Comparison of ENCODE assay signal across 25 cellular contexts in genomic region chr1:16927256-16927655, GRCh38. TPM values are rescaled to one million over a fixed set of nuclear protein-coding genes. Genes with fewer than 3 reads are reported as not detected.
DNase-seq lines count a peak whose midpoint lies in the region; ATAC-seq and TF ChIP-seq lines count a peak whose summit lies in the region.
"Had no signal": no experiment of that assay in that cellular context is flagged by ENCODE, and none has a peak within 500 bp of the region (broad histone marks: within the 10 kb centered on the region; RNA-seq: fewer than 3 reads in every experiment).

No MANE protein-coding gene starts in this region.

- H3K9me3 ChIP-seq in heart right ventricle (no peaks in the 10 kb centered on the region), lower lobe of right lung (no peaks in the 10 kb centered on the region), mammary epithelial cell (replicated peaks; ENCODE audit: insufficient read depth, low read length) (no peaks in the 10 kb centered on the region)
- H3K9me3 ChIP-seq: mucosa of descending colon, SJSA1, testis had no signal

- H3K27me3 Mint-ChIP-seq in type B pancreatic cell: no peaks in the 10 kb centered on the region
- no peaks in the 10 kb centered on the region for H3K27me3 Mint-ChIP-seq in activated CD4-positive, alpha-beta memory T cell treated with anti-CD3 and anti-CD28 coated beads for 36 hours

- no peak overlapping the region for H3K4me2 ChIP-seq in mammary epithelial cell (ENCODE audit: insufficient read depth, low read depth, low read length)

- H3K27ac Mint-ChIP-seq in type B pancreatic cell: peak overlapping the region; percentile 61
- no peak overlapping the region for H3K27ac Mint-ChIP-seq in activated CD4-positive, alpha-beta memory T cell treated with anti-CD3 and anti-CD28 coated beads for 36 hours
- H3K27ac Mint-ChIP-seq: CD14-positive monocyte had no signal

- BruUV-seq in mammary epithelial cell (replicated peaks; lab: Mats Ljungman, UMichigan): no TSS peak

- H3K79me2 ChIP-seq in mammary epithelial cell (ENCODE audit: insufficient read depth, low read length): no peaks in the 10 kb centered on the region

- peak; percentile 30 for DNase-seq in Right ventricle myocardium superior
- DNase-seq in heart right ventricle: no peak
- DNase-seq in caudate nucleus (lab: John Stamatoyannopoulos, UW): no peak
- DNase-seq in lower lobe of right lung: peak; percentile 28
- DNase-seq in type B pancreatic cell (ENCODE audit: extremely low spot score, unreplicated experiment): no peak
- DNase-seq in substantia nigra (lab: John Stamatoyannopoulos, UW): no peak
- DNase-seq in activated CD4-positive, alpha-beta memory T cell treated with anti-CD3 and anti-CD28 coated beads for 36 hours: no peak
- no peak for DNase-seq in mammary epithelial cell
- DNase-seq: activated gamma-delta T cell treated with Interleukin-2 at 50 U/mL for 16 hours; activated T-cell treated with anti-CD3 and anti-CD28 coated beads for 4 hours; Kasumi-1; NCI-H1048; NCI-H226; PC-3; stimulated activated CD4-positive, alpha-beta T cell treated with anti-CD3 and anti-CD28 coated beads, Interleukin-1b, Interleukin-23, amount 100 ng/mL, for 48 hours; T-helper 2 cell; testis had no signal

- H2AFZ ChIP-seq in mammary epithelial cell (ENCODE audit: low read depth, low read length): no peak overlapping the region

- H4K20me1 ChIP-seq in mammary epithelial cell (ENCODE audit: insufficient read depth, low read length): no peaks in the 10 kb centered on the region

- peaks cover 33% of the 10 kb centered on the region for H3K4me1 Mint-ChIP-seq in type B pancreatic cell (ENCODE audit: unreplicated experiment)
- H3K4me1 Mint-ChIP-seq in activated CD4-positive, alpha-beta memory T cell treated with anti-CD3 and anti-CD28 coated beads for 36 hours (ENCODE audit: low read depth): peaks cover 2% of the 10 kb centered on the region

- in situ Hi-C loops in mammary epithelial cell (cut with MboI; ENCODE audit: low sequenced_read_pairs in 2 of 2): no loop called here

- peaks cover 0 to 16% (median 4%) of the 10 kb centered on the region in 9 donors for H3K36me3 ChIP-seq in heart right ventricle
- peaks cover 9% of the 10 kb centered on the region for H3K36me3 ChIP-seq in lower lobe of right lung
- H3K36me3 ChIP-seq in mammary epithelial cell (ENCODE audit: insufficient read depth, low read length): no peaks in the 10 kb centered on the region

- dilution Hi-C loops in mammary epithelial cell (cut with HindIII; ENCODE audit: low sequenced_read_pairs): no loop called here

- no peak overlapping the region for H3K9ac ChIP-seq in mammary epithelial cell (ENCODE audit: insufficient read depth, low read length)

- no peak overlapping the region for H3K4me3 ChIP-seq in heart right ventricle
- H3K4me3 ChIP-seq in lower lobe of right lung: no peak overlapping the region
- H3K4me3 ChIP-seq in mammary epithelial cell (replicated peaks in 1 of 3; ENCODE audit: insufficient read depth in 1 of 3, low read depth in 2 of 3, low read length in 3 of 3): no peak overlapping the region
- H3K4me3 ChIP-seq: mucosa of descending colon, SJSA1, skin epidermis, testis had no signal

- 93 to 95% methylated on average over 14 of the region's 14 CpGs for WGBS in heart right ventricle, 2 donors
- WGBS in mammary epithelial cell (ENCODE audit: low coverage, missing lambda C conversion rate): 72% methylated on average over 14 of the region's 14 CpGs

- no peaks in the 10 kb centered on the region for H3K36me3 Mint-ChIP-seq in type B pancreatic cell
- H3K36me3 Mint-ChIP-seq in activated CD4-positive, alpha-beta memory T cell treated with anti-CD3 and anti-CD28 coated beads for 36 hours: no peaks in the 10 kb centered on the region

- intact Hi-C loops in Right ventricle myocardium superior (cut with DNase I): no loop called here
- intact Hi-C loops in heart right ventricle (cut with DNase I): loop anchor here in 1 of 10 donors (10.0 kb wide), 1 partner anchor 312 kb away; the partner anchor contains the start of gene NBPF1
- intact Hi-C loops in lower lobe of right lung (cut with DNase I): no loop called here
- intact Hi-C loops in activated CD4-positive, alpha-beta memory T cell treated with anti-CD3 and anti-CD28 coated beads for 36 hours (cut with micrococcal nuclease): no loop called here
- intact Hi-C loops in mammary epithelial cell (cut with micrococcal nuclease): loop anchor here (5.0 kb wide), 1 partner anchor 55 kb away; the partner anchor contains the start of gene MFAP2

- POLR2A ChIA-PET in activated CD4-positive, alpha-beta memory T cell treated with anti-CD3 and anti-CD28 coated beads for 36 hours (lab: Charles Lee): no interaction called here

- no peaks in the 10 kb centered on the region for H3K9me3 Mint-ChIP-seq in type B pancreatic cell
- no peaks in the 10 kb centered on the region for H3K9me3 Mint-ChIP-seq in activated CD4-positive, alpha-beta memory T cell treated with anti-CD3 and anti-CD28 coated beads for 36 hours
- H3K9me3 Mint-ChIP-seq: CD14-positive monocyte had no signal

- CTCF ChIA-PET in activated CD4-positive, alpha-beta memory T cell treated with anti-CD3 and anti-CD28 coated beads for 36 hours (lab: Charles Lee): interaction anchor here (0.6 kb wide), 1 partner anchor 24 kb away, joined by 3 read pairs; no protein-coding TSS in a partner anchor
- CTCF ChIA-PET in mammary epithelial cell (lab: Charles Lee; ENCODE audit: low non-redundant PET): no interaction called here

- H3K4me1 ChIP-seq in heart right ventricle: peaks cover 0 to 4% (median 0%) of the 10 kb centered on the region in 9 donors
- H3K4me1 ChIP-seq in lower lobe of right lung: no peaks in the 10 kb centered on the region
- H3K4me1 ChIP-seq in mammary epithelial cell (ENCODE audit: insufficient read depth, low read length): peaks cover 34% of the 10 kb centered on the region
- H3K4me1 ChIP-seq: SJSA1, testis had no signal

- H3K27ac ChIP-seq in heart right ventricle (no peak overlapping the region), caudate nucleus (ENCODE audit: low read depth, low read length) (peak overlapping the region; percentile 47), lower lobe of right lung (no peak overlapping the region), substantia nigra (ENCODE audit: low read depth, low read length, poor library complexity, severe bottlenecking) (no peak overlapping the region), mammary epithelial cell (ENCODE audit: insufficient read depth, low read depth, low read length) (no peak overlapping the region)
- H3K27ac ChIP-seq: epithelial cell of prostate, SJSA1, testis had no signal

- TF ChIP-seq CTCF in heart right ventricle (IDR thresholded peaks at IDR 0.05): no peak
- no peak for TF ChIP-seq CTCF in lower lobe of right lung (IDR thresholded peaks at IDR 0.05)
- TF ChIP-seq CTCF in type B pancreatic cell (conservative IDR thresholded peaks at IDR 0.05): no peak
- TF ChIP-seq CTCF in mammary epithelial cell (conservative IDR thresholded peaks at IDR 0.05 in 1 of 2, IDR thresholded peaks at IDR 0.05 in 1 of 2; ENCODE audit: extremely low read depth in 1 of 2, insufficient read depth in 1 of 2, low read depth in 1 of 2, low read length in 2 of 2): no peak

- peak overlapping the region; percentile 9 for H3K4me3 Mint-ChIP-seq in type B pancreatic cell
- H3K4me3 Mint-ChIP-seq in activated CD4-positive, alpha-beta memory T cell treated with anti-CD3 and anti-CD28 coated beads for 36 hours: no peak overlapping the region
- H3K4me3 Mint-ChIP-seq: CD14-positive monocyte had no signal

- H3K27me3 ChIP-seq in heart right ventricle (no peaks in the 10 kb centered on the region), lower lobe of right lung (ENCODE audit: low read depth) (no peaks in the 10 kb centered on the region), mammary epithelial cell (ENCODE audit: insufficient read depth, low read length) (no peaks in the 10 kb centered on the region)
- H3K27me3 ChIP-seq: SJSA1, testis had no signal

- ATAC-seq in Right ventricle myocardium superior (ENCODE audit: poor library complexity) (no peak), heart right ventricle (no peak), lower lobe of right lung (no peak)
- ATAC-seq: mucosa of descending colon, PC-3 had no signal

RNA-seq across cellular contexts. Expression of gene CROCC, which starts 5.5 kb away (rescaled TPM):
- total RNA-seq in Right ventricle myocardium superior: 6.9 TPM
- 10 to 100 TPM in 1 of 10 donors, 1 to 10 TPM in 9; 4.7 to 12.8 (median 6.0) TPM for total RNA-seq in heart right ventricle
- 10 to 100 TPM in 1 of 2 donors, 1 to 10 TPM in 1; 7.6 to 42.3 TPM for polyA plus RNA-seq in heart right ventricle
- total RNA-seq in lower lobe of right lung: 21.0 TPM
- total RNA-seq in type B pancreatic cell (ENCODE audit: low replicate concordance): 23.5 and 40.1 TPM in 2 replicates
- total RNA-seq in activated CD4-positive, alpha-beta memory T cell treated with anti-CD3 and anti-CD28 coated beads for 36 hours: 10 to 100 TPM; 15.9 to 18.7 TPM
- 10 to 100 TPM in 1 of 2 donors, 1 to 10 TPM in 1; 7.2 to 16.4 TPM for total RNA-seq in mammary epithelial cell
- 4.6 TPM for polyA plus RNA-seq in mammary epithelial cell
- polyA minus RNA-seq in mammary epithelial cell: 0.83 TPM

RNA-seq across cellular contexts. Expression of gene RNU1-2, which starts 31.5 kb away (rescaled TPM):
- total RNA-seq in Right ventricle myocardium superior: 9,391 TPM
- total RNA-seq in heart right ventricle: 1,000 to 10,000 TPM in 8 of 10 donors, 100 to 1,000 TPM in 2; 635 to 5,242 (median 1,949) TPM
- not detected for polyA plus RNA-seq in heart right ventricle
- total RNA-seq in lower lobe of right lung: 6,803 TPM
- total RNA-seq in type B pancreatic cell (ENCODE audit: low replicate concordance): 2,993 and 3,564 TPM in 2 replicates
- total RNA-seq in activated CD4-positive, alpha-beta memory T cell treated with anti-CD3 and anti-CD28 coated beads for 36 hours: 1,000 to 10,000 TPM; 1,390 to 1,409 TPM
- total RNA-seq in mammary epithelial cell: 1,000 to 10,000 TPM in 1 of 2 donors, under 1 TPM in 1; under 0.01 to 1,042 TPM
- polyA plus RNA-seq in mammary epithelial cell: not detected
- under 0.01 TPM for polyA minus RNA-seq in mammary epithelial cell
- total RNA-seq: fibroblast of villous mesenchyme, H4 had no signal
- polyA plus RNA-seq: AG04450, CD14-positive monocyte had no signal

RNA-seq across cellular contexts. Expression of gene MFAP2, which starts 53.2 kb away (rescaled TPM):
- total RNA-seq in Right ventricle myocardium superior: 4.1 TPM
- total RNA-seq in heart right ventricle: 1 to 10 TPM; 1.3 to 6.4 (median 2.4) TPM
- 10 to 100 TPM in 1 of 2 donors, 1 to 10 TPM in 1; 4.5 to 10.5 TPM for polyA plus RNA-seq in heart right ventricle
- total RNA-seq in lower lobe of right lung: 11.9 TPM
- total RNA-seq in type B pancreatic cell (ENCODE audit: low replicate concordance): 112 and 158 TPM in 2 replicates
- not detected for total RNA-seq in activated CD4-positive, alpha-beta memory T cell treated with anti-CD3 and anti-CD28 coated beads for 36 hours
- 10 to 100 TPM in 1 of 2 donors, 1 to 10 TPM in 1; 4.4 to 12.8 TPM for total RNA-seq in mammary epithelial cell
- 3.6 TPM for polyA plus RNA-seq in mammary epithelial cell
- not detected for polyA minus RNA-seq in mammary epithelial cell
- polyA plus RNA-seq: CD14-positive monocyte had no signal

Comparison
In these comparisons a context has a peak if more than half of its experiments do, and no peak if none do; other contexts are left out.
1. DNase-seq: peak in Right ventricle myocardium superior (single experiment) and lower lobe of right lung (single experiment); none in heart right ventricle (0 of 2), caudate nucleus (0 of 61), type B pancreatic cell (single experiment), substantia nigra (0 of 49), activated CD4-positive, alpha-beta memory T cell treated with anti-CD3 and anti-CD28 coated beads for 36 hours (single experiment) and mammary epithelial cell (single experiment).